ENCODE assay signal across 11 cellular contexts in the genomic region with DNA sequence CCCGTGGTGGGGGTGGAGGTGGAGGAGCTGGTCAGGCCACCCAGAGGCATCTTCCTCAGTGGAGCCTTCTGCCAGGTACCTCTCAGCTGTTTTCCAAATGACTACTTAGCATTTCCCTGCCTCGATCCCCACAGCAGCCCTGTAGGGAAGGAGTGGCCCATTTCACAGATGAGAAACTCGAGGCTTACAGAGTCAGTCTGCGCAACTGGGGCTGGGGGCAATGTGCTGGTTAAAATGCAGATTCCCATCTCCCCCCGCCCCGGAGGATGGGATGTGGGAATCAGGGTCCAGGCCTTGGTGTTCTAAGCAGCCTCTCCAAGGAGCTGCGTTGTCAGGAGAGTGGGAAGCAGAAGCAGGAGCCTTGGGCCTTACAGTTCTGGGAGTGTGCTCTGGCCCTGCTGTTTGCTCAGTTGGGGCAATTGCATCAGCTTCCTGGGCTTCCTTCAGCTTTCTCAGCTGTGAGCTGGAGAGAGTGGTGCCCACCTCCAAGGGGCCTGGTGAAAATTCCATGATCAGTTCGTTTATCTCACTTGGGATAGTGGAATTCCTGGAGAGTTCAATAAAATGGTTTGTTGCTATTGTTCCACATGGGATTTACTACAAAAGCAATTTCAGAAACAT. TPM values are rescaled to one million over a fixed set of nuclear protein-coding genes. Genes with fewer than 3 reads are reported as not detected.
DNase-seq lines count a peak whose midpoint lies in the region; ATAC-seq and TF ChIP-seq lines count a peak whose summit lies in the region.
"Had no signal": no experiment of that assay in that cellular context is flagged by ENCODE, and none has a peak within 500 bp of the region (broad histone marks: within the 10 kb centered on the region; RNA-seq: fewer than 3 reads in every experiment).

No MANE protein-coding gene starts in this region.

- H3K27ac ChIP-seq in endodermal cell (ENCODE audit: low read depth, low read length) (no peak overlapping the region), testis (peak overlapping the region in 1 of 2 donors; percentile 77)

- H3K4me1 Mint-ChIP-seq in endodermal cell = peaks cover 17% of the 10 kb centered on the region
- H3K4me1 Mint-ChIP-seq in naive thymus-derived CD8-positive, alpha-beta T cell = peaks cover 42 to 80% (median 78%) of the 10 kb centered on the region in 4 donors

- H3K4me3 ChIP-seq in endodermal cell (ENCODE audit: low read length) = no peak overlapping the region
- H3K4me3 ChIP-seq in testis = no peak overlapping the region
- H3K4me3 ChIP-seq: left lung had no signal

- POLR2A ChIA-PET in naive thymus-derived CD8-positive, alpha-beta T cell (lab: Charles Lee) = interaction anchor here (1.5 kb wide), 1 partner anchor 18 kb away, joined by 3 read pairs; no protein-coding TSS in a partner anchor

- no peaks in the 10 kb centered on the region for H3K9me3 Mint-ChIP-seq in endodermal cell
- no peaks in the 10 kb centered on the region for H3K9me3 Mint-ChIP-seq in naive thymus-derived CD8-positive, alpha-beta T cell

- DNase-seq in AG09319 (ENCODE audit: extremely low read depth, low read depth) (peak; percentile 48), NCI-H226 (peak; percentile 32), endodermal cell (no peak), NCI-H128 (lab: John Stamatoyannopoulos, UW; ENCODE audit: unreplicated experiment) (no peak), GOT3 (lab: John Stamatoyannopoulos, UW) (no peak), SW 1271 (lab: John Stamatoyannopoulos, UW) (no peak), testis (no peak)
- DNase-seq in naive thymus-derived CD8-positive, alpha-beta T cell = no peak
- DNase-seq: cortex of kidney, Karpas-422, left lung had no signal

- peak overlapping the region; percentile 23 for H3K27ac Mint-ChIP-seq in endodermal cell
- peak overlapping the region; percentile 53 to 93 (median 88) for H3K27ac Mint-ChIP-seq in naive thymus-derived CD8-positive, alpha-beta T cell

- no peak for TF ChIP-seq POLR2A in testis (IDR thresholded peaks at IDR 0.05)

- no peaks in the 10 kb centered on the region for H3K4me1 ChIP-seq in endodermal cell (ENCODE audit: control insufficient read depth, insufficient read depth, low read length)
- peaks cover 34% of the 10 kb centered on the region for H3K4me1 ChIP-seq in testis

- no peak overlapping the region for H3K9ac ChIP-seq in endodermal cell (ENCODE audit: extremely low read depth, low read length, poor library complexity, severe bottlenecking)

- WGBS in endodermal cell (ENCODE audit: insufficient coverage in 1 of 2, insufficient read length in 1 of 2), 2 experiments = 93 to 94% methylated on average over 3 to 8 of the region's 8 CpGs
- 65 to 83% methylated on average over 6 to 8 of the region's 8 CpGs for WGBS in testis, 2 donors

- no peak overlapping the region for H3K4me3 Mint-ChIP-seq in endodermal cell
- H3K4me3 Mint-ChIP-seq in naive thymus-derived CD8-positive, alpha-beta T cell = peak overlapping the region in 2 of 10 donors; percentile 19 to 50

- no peaks in the 10 kb centered on the region for H3K27me3 ChIP-seq in endodermal cell (ENCODE audit: control insufficient read depth, insufficient read depth, low read length, poor library complexity, severe bottlenecking)
- no peaks in the 10 kb centered on the region for H3K27me3 ChIP-seq in testis
- H3K27me3 ChIP-seq: left lung had no signal

- intact Hi-C loops in testis (cut with DNase I; ENCODE audit: low total_unique reads) = no loop called here

- peaks cover 16% of the 10 kb centered on the region for H3K36me3 Mint-ChIP-seq in endodermal cell (ENCODE audit: low read depth)
- H3K36me3 Mint-ChIP-seq in naive thymus-derived CD8-positive, alpha-beta T cell = peaks cover 0 to 15% (median 3%) of the 10 kb centered on the region in 3 donors

- H3K36me3 ChIP-seq in endodermal cell (ENCODE audit: control insufficient read depth, insufficient read depth, low read length) = peaks cover 9% of the 10 kb centered on the region
- no peaks in the 10 kb centered on the region for H3K36me3 ChIP-seq in testis (ENCODE audit: low read depth, missing control alignments)

- no peak for ATAC-seq in naive thymus-derived CD8-positive, alpha-beta T cell
- ATAC-seq: left lung had no signal

- H3K9me3 ChIP-seq in endodermal cell (ENCODE audit: control insufficient read depth, low read length) = no peaks in the 10 kb centered on the region
- no peaks in the 10 kb centered on the region for H3K9me3 ChIP-seq in testis
- H3K9me3 ChIP-seq: left lung had no signal

- TF ChIP-seq CTCF in AG09319 (IDR thresholded peaks at IDR 0.05; ENCODE audit: low read depth, low read length) (no peak), endodermal cell (conservative IDR thresholded peaks at IDR 0.05) (no peak), testis (IDR thresholded peaks at IDR 0.05) (no peak)

- no peaks in the 10 kb centered on the region for H3K27me3 Mint-ChIP-seq in endodermal cell (ENCODE audit: insufficient read depth)
- H3K27me3 Mint-ChIP-seq in naive thymus-derived CD8-positive, alpha-beta T cell = no peaks in the 10 kb centered on the region

RNA-seq across cellular contexts. Expression of a gene that starts 19.4 kb away (rescaled TPM):
- 10 to 100 TPM; 81.9 to 94.8 TPM for total RNA-seq in endodermal cell
- 79.3 TPM for polyA plus RNA-seq in endodermal cell (2013, experiment 1 of 2)
- 73.2 TPM for polyA plus RNA-seq in endodermal cell (2013, experiment 2 of 2)
- total RNA-seq in naive thymus-derived CD8-positive, alpha-beta T cell = 10 to 100 TPM; 68.0 to 74.4 TPM
- 10 to 100 TPM; 18.4 to 23.8 (median 21.5) TPM for polyA plus RNA-seq in naive thymus-derived CD8-positive, alpha-beta T cell
- total RNA-seq in testis = 10 to 100 TPM; 89.8 to 100.0 TPM
- 94.1 TPM for polyA plus RNA-seq in testis (ENCODE audit: insufficient read depth, low read depth, low replicate concordance)

Comparison
In these comparisons a context has a peak if more than half of its experiments do, and no peak if none do; other contexts are left out.
1. DNase-seq: peak in AG09319 (single experiment) and NCI-H226 (single experiment); none in endodermal cell (single experiment), naive thymus-derived CD8-positive, alpha-beta T cell (0 of 10), NCI-H128 (single experiment), GOT3 (single experiment), SW 1271 (0 of 2) and testis (single experiment).